Comparison of ENCODE assay signal across 8 cellular contexts in genomic region chr22:20456064-20456721, GRCh38. TPM values are rescaled to one million over a fixed set of nuclear protein-coding genes. Genes with fewer than 3 reads are reported as not detected.
DNase-seq lines count a peak whose midpoint lies in the region; ATAC-seq and TF ChIP-seq lines count a peak whose summit lies in the region.

No MANE protein-coding gene starts in this region.

- ATAC-seq in foreskin keratinocyte (peak; percentile 69), HG03571 (IDR thresholded peaks at IDR 0.05; ENCODE audit: unreplicated experiment) (no peak)

- H3K9me3 ChIP-seq in neutrophil: no peaks in the 10 kb centered on the region

- no peak overlapping the region for H3K4me3 ChIP-seq in Jurkat, Clone E6-1 (ENCODE audit: low read length)
- H3K4me3 ChIP-seq in neutrophil (ENCODE audit: low read depth in 1 of 2, low read length in 1 of 2): no peak overlapping the region

- peak; percentile 91 for TF ChIP-seq CTCF in foreskin keratinocyte (conservative IDR thresholded peaks at IDR 0.05)
- TF ChIP-seq CTCF in neutrophil (IDR thresholded peaks at IDR 0.05): peak; percentile 95

- H3K27me3 ChIP-seq in foreskin keratinocyte: no peaks in the 10 kb centered on the region
- H3K27me3 ChIP-seq in neutrophil: no peaks in the 10 kb centered on the region

- DNase-seq in GDM1 (lab: John Stamatoyannopoulos, UW) (peak; percentile 71), RPMI7951 (ENCODE audit: low read depth) (peak; percentile 66), foreskin keratinocyte (peak; percentile 21 to 34), substantia nigra (lab: John Stamatoyannopoulos, UW) (peak in 39 of 49 donors; percentile 4 to 66 (median 45))
- DNase-seq in Jurkat, Clone E6-1 (ENCODE audit: low read depth, low spot score): peak; percentile 85
- peak; percentile 51 to 59 for DNase-seq in activated T-helper 1 cell treated with anti-CD3 and anti-CD28 coated beads, Interleukin-2, amount 50 U/mL, for 16 hours (ENCODE audit: low read depth in 1 of 2, low spot score in 1 of 2)

- H3K36me3 ChIP-seq in neutrophil: peaks cover 43% of the 10 kb centered on the region

- H3K27ac ChIP-seq in foreskin keratinocyte: no peak overlapping the region
- peak overlapping the region; percentile 43 for H3K27ac ChIP-seq in neutrophil
- H3K27ac ChIP-seq in substantia nigra (ENCODE audit: low read depth, low read length, poor library complexity, severe bottlenecking): no peak overlapping the region

- H3K4me1 ChIP-seq in foreskin keratinocyte (no peaks in the 10 kb centered on the region), neutrophil (ENCODE audit: control insufficient read depth in 1 of 2, insufficient read depth in 1 of 2, low read depth in 1 of 2, low read length in 1 of 2) (peaks cover 22 to 32% of the 10 kb centered on the region in 2 experiments)

RNA-seq across cellular contexts. Expression of gene SCARF2, which starts 18.6 kb away (rescaled TPM):
- 1.5 TPM for polyA plus RNA-seq in Jurkat, Clone E6-1 (2012; ENCODE audit: insufficient read depth, insufficient read length)
- total RNA-seq in RPMI7951 (2014; rRNA removed; shearing (Covaris generic)): 6.0 and 6.1 TPM in 2 replicates
- 0.14 and 0.24 TPM in 2 replicates for total RNA-seq in foreskin keratinocyte
- 0.17 and 0.25 TPM in 2 replicates for polyA plus RNA-seq in foreskin keratinocyte

RNA-seq across cellular contexts. Expression of gene KLHL22, which starts 39.4 kb away (rescaled TPM):
- polyA plus RNA-seq in Jurkat, Clone E6-1 (2012; ENCODE audit: insufficient read depth, insufficient read length): 14.9 TPM
- 7.0 and 7.4 TPM in 2 replicates for total RNA-seq in RPMI7951 (2014; rRNA removed; shearing (Covaris generic))
- total RNA-seq in foreskin keratinocyte: 12.4 and 14.3 TPM in 2 replicates
- polyA plus RNA-seq in foreskin keratinocyte: 10.7 and 12.5 TPM in 2 replicates

RNA-seq across cellular contexts. Expression of gene MED15, which starts 51.2 kb away (rescaled TPM):
- polyA plus RNA-seq in Jurkat, Clone E6-1 (2012; ENCODE audit: insufficient read depth, insufficient read length): 34.2 TPM
- 19.5 and 26.9 TPM in 2 replicates for total RNA-seq in RPMI7951 (2014; rRNA removed; shearing (Covaris generic))
- total RNA-seq in foreskin keratinocyte: 49.3 and 61.4 TPM in 2 replicates
- 60.0 and 71.4 TPM in 2 replicates for polyA plus RNA-seq in foreskin keratinocyte

Comparison
In these comparisons a context has a peak if more than half of its experiments do, and no peak if none do; other contexts are left out.
1. DNase-seq: peak in every context shown above with its lines; median percentile 85 in Jurkat, Clone E6-1; 71 in GDM1; 66 in RPMI7951; 55 in activated T-helper 1 cell treated with anti-CD3 and anti-CD28 coated beads, Interleukin-2, amount 50 U/mL, for 16 hours; 45 in substantia nigra; 28 in foreskin keratinocyte.